In genomic region chr1:227944931-227945890, GRCh38 we compare ENCODE assay signal across 1 cellular context.
TF ChIP-seq lines count a peak whose summit lies in the region.

No MANE protein-coding gene starts in this region.

TF ChIP-seq in SK-N-SH, 30 proteins besides CTCF, POLR2A, EP300 and RAD21 (continued from another document):
- no peak for TF ChIP-seq ZBTB33 (IDR thresholded peaks at IDR 0.05; ENCODE audit: borderline replicate concordance, low read depth)
